1 cellular context compared by ENCODE assay signal in the genomic region with DNA sequence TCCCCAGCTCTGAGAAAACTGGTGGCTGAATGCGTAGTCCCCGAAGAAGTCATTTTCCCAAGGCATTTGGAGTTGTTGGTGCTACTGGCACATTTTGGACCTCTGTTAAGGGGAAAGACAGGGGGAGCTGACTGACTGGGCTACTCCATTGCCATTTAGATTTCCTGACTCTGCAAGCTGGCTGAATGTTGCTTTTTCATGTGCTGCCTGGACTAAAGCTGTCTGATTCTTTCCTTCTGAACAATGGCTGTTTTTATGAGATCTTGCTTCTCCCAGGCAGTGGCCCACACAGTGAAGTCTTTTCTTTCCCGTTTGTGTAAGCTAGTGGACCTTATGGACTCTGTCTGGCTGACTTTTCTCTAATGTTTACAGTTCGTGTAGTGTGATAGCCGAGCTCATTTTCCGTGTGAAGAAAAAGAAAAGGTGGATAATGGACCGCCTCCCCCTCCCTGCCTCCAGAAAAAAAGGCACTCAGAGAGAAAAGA.
TF ChIP-seq lines count a peak whose summit lies in the region.

No MANE protein-coding gene starts in this region.

TF ChIP-seq in HepG2, 621 proteins besides CTCF, POLR2A, EP300 and RAD21 (continued from another document):
- peak; percentile 89 for TF ChIP-seq ZSCAN29 (CRISPR knock-in tag; conservative IDR thresholded peaks at IDR 0.05)
- peak; percentile 75 for TF ChIP-seq GATAD2A (CRISPR knock-in tag; IDR thresholded peaks at IDR 0.05)
- TF ChIP-seq MIER2 (CRISPR knock-in tag; IDR thresholded peaks at IDR 0.05): no peak
- no peak for TF ChIP-seq CHCHD3 (CRISPR knock-in tag; IDR thresholded peaks at IDR 0.05)
- TF ChIP-seq DR1 (CRISPR knock-in tag; IDR thresholded peaks at IDR 0.05): no peak
- TF ChIP-seq CEBPG (CRISPR knock-in tag; IDR thresholded peaks at IDR 0.05): peak; percentile 57
- TF ChIP-seq, protein P1, sequence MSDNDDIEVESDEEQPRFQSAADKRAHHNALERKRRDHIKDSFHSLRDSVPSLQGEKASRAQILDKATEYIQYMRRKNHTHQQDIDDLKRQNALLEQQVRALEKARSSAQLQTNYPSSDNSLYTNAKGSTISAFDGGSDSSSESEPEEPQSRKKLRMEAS (IDR thresholded peaks at IDR 0.05): 0 out of 2 replicates have a peak, but pooled peaks have one; percentile 19
- peak; percentile 25 for TF ChIP-seq FOSL2 (CRISPR knock-in tag; IDR thresholded peaks at IDR 0.05)
- no peak for TF ChIP-seq ZNF747 (CRISPR knock-in tag; IDR thresholded peaks at IDR 0.05; ENCODE audit: borderline replicate concordance)
- TF ChIP-seq, protein P2, sequence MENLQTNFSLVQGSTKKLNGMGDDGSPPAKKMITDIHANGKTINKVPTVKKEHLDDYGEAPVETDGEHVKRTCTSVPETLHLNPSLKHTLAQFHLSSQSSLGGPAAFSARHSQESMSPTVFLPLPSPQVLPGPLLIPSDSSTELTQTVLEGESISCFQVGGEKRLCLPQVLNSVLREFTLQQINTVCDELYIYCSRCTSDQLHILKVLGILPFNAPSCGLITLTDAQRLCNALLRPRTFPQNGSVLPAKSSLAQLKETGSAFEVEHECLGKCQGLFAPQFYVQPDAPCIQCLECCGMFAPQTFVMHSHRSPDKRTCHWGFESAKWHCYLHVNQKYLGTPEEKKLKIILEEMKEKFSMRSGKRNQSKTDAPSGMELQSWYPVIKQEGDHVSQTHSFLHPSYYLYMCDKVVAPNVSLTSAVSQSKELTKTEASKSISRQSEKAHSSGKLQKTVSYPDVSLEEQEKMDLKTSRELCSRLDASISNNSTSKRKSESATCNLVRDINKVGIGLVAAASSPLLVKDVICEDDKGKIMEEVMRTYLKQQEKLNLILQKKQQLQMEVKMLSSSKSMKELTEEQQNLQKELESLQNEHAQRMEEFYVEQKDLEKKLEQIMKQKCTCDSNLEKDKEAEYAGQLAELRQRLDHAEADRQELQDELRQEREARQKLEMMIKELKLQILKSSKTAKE (CRISPR knock-in tag; IDR thresholded peaks at IDR 0.05; ENCODE audit: borderline replicate concordance): peak; percentile 55; the same call in 1 of the 2 replicates
- TF ChIP-seq, protein P3, sequence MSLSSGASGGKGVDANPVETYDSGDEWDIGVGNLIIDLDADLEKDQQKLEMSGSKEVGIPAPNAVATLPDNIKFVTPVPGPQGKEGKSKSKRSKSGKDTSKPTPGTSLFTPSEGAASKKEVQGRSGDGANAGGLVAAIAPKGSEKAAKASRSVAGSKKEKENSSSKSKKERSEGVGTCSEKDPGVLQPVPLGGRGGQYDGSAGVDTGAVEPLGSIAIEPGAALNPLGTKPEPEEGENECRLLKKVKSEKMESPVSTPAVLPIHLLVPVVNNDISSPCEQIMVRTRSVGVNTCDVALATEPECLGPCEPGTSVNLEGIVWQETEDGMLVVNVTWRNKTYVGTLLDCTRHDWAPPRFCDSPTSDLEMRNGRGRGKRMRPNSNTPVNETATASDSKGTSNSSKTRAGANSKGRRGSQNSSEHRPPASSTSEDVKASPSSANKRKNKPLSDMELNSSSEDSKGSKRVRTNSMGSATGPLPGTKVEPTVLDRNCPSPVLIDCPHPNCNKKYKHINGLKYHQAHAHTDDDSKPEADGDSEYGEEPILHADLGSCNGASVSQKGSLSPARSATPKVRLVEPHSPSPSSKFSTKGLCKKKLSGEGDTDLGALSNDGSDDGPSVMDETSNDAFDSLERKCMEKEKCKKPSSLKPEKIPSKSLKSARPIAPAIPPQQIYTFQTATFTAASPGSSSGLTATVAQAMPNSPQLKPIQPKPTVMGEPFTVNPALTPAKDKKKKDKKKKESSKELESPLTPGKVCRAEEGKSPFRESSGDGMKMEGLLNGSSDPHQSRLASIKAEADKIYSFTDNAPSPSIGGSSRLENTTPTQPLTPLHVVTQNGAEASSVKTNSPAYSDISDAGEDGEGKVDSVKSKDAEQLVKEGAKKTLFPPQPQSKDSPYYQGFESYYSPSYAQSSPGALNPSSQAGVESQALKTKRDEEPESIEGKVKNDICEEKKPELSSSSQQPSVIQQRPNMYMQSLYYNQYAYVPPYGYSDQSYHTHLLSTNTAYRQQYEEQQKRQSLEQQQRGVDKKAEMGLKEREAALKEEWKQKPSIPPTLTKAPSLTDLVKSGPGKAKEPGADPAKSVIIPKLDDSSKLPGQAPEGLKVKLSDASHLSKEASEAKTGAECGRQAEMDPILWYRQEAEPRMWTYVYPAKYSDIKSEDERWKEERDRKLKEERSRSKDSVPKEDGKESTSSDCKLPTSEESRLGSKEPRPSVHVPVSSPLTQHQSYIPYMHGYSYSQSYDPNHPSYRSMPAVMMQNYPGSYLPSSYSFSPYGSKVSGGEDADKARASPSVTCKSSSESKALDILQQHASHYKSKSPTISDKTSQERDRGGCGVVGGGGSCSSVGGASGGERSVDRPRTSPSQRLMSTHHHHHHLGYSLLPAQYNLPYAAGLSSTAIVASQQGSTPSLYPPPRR (CRISPR knock-in tag; IDR thresholded peaks at IDR 0.05; ENCODE audit: borderline replicate concordance): peak; percentile 39; the same call in 1 of the 2 replicates
- TF ChIP-seq ZNF33B (CRISPR knock-in tag; IDR thresholded peaks at IDR 0.05): no peak
- 0 out of 2 replicates have a peak, but pooled peaks have one; percentile 50 for TF ChIP-seq SNAPC4 (CRISPR knock-in tag; IDR thresholded peaks at IDR 0.05)
- TF ChIP-seq SMAD9 (CRISPR knock-in tag; IDR thresholded peaks at IDR 0.05): no peak
- no peak; the same call in 1 of the 2 replicates for TF ChIP-seq GATA4 (IDR thresholded peaks at IDR 0.05; ENCODE audit: borderline replicate concordance, low read depth)
- TF ChIP-seq AHDC1 (CRISPR knock-in tag; IDR thresholded peaks at IDR 0.05; ENCODE audit: borderline replicate concordance): peak; percentile 86; the same call in 1 of the 2 replicates
- no peak for TF ChIP-seq ZNF160 (CRISPR knock-in tag; IDR thresholded peaks at IDR 0.05)
- no peak for TF ChIP-seq MYC (CRISPR knock-in tag; IDR thresholded peaks at IDR 0.05; ENCODE audit: borderline replicate concordance)
- TF ChIP-seq KDM1A (CRISPR knock-in tag; IDR thresholded peaks at IDR 0.05): no peak
- peak; percentile 37; the same call in 1 of the 2 replicates for TF ChIP-seq ZNF331 (CRISPR knock-in tag; IDR thresholded peaks at IDR 0.05)
- peak; percentile 58; the same call in 1 of the 2 replicates for TF ChIP-seq RCOR2 (CRISPR knock-in tag; IDR thresholded peaks at IDR 0.05)
- TF ChIP-seq, protein P4, sequence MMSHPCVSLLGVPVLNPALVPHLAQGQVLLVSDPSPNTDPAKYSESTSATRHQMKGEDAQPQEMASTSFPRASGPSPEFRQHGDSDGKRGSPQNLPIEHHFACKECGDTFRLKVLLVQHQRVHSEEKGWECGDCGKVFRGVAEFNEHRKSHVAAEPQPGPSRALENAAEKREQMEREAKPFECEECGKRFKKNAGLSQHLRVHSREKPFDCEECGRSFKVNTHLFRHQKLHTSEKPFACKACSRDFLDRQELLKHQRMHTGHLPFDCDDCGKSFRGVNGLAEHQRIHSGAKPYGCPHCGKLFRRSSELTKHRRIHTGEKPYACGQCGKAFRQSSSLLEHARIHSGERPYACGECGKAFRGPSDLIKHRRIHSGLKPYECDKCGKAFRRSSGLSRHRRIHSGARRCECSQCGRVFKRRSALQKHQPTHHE (CRISPR knock-in tag; IDR thresholded peaks at IDR 0.05; ENCODE audit: borderline replicate concordance): no peak
- no peak for TF ChIP-seq ZBTB37 (CRISPR knock-in tag; IDR thresholded peaks at IDR 0.05)
- no peak for TF ChIP-seq ZNF34 (CRISPR knock-in tag; IDR thresholded peaks at IDR 0.05; ENCODE audit: borderline replicate concordance)
- TF ChIP-seq, protein P5, sequence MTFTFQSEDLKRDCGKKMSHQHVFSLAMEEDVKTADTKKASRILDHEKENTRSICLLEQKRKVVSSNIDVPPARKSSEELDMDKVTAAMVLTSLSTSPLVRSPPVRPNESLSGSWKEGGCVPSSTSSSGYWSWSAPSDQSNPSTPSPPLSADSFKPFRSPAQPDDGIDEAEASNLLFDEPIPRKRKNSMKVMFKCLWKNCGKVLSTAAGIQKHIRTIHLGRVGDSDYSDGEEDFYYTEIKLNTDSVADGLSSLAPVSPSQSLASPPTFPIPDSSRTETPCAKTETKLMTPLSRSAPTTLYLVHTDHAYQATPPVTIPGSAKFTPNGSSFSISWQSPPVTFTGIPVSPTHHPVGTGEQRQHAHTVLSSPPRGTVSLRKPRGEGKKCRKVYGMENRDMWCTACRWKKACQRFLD (CRISPR knock-in tag; IDR thresholded peaks at IDR 0.05; ENCODE audit: borderline replicate concordance): no peak
- TF ChIP-seq ZNF343 (CRISPR knock-in tag; IDR thresholded peaks at IDR 0.05): peak; percentile 68; the same call in 1 of the 2 replicates
